12 cellular contexts compared by ENCODE assay signal in the genomic region with DNA sequence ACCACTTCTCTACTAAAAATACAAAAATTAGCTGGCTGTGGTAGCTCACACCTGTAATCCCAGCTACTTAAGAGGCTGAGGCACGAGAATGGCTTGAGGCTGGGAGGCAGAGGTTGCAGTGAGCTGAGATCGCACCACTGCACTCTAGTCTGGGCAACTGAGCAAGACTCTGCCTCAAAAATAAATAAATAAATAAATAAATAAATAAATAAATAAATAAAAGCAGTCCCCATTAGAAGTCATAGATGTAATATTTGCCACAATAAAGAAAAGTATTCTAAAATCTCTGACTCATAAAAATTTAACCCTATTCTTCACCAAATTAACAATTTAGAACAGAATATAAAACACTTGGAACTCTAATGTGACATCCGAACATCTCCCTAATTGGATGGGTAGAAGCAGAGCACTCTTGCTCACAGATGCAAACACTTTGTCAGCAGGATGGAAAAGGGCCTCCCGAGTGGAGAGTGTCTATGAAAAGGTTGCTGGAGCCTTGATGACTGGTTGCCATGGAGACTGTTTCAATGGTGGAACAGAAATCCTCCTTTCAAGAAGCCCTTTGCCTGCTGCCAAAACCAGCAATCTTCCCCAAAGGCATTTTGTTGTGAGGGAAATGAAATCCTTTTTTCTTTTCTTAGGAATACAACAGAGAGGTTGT. TPM values are rescaled to one million over a fixed set of nuclear protein-coding genes. Genes with fewer than 3 reads are reported as not detected.
A peak's percentile ranks its signal among the peaks of the same experiment; 100 is the strongest.
DNase-seq lines count a peak whose midpoint lies in the region; ATAC-seq lines count a peak whose summit lies in the region.
"Had no signal": no experiment of that assay in that cellular context is flagged by ENCODE, and none has a peak within 500 bp of the region (broad histone marks: within the 10 kb centered on the region; RNA-seq: fewer than 3 reads in every experiment).

No MANE protein-coding gene starts in this region.

- H3K27ac ChIP-seq in layer of hippocampus (ENCODE audit: low read depth, low read length) = peak overlapping the region; percentile 79

- no peaks in the 10 kb centered on the region for H3K27me3 ChIP-seq in layer of hippocampus (ENCODE audit: control insufficient read depth, insufficient read depth, low read length)

- intact Hi-C loops in Right ventricle myocardium inferior (cut with DNase I) = no loop called here
- intact Hi-C loops in cardiac septum (cut with DNase I) = no loop called here

- peak; percentile 66 for ATAC-seq in Right ventricle myocardium inferior
- no peak for ATAC-seq in HG03520 (IDR thresholded peaks at IDR 0.05; ENCODE audit: unreplicated experiment)
- no peak for ATAC-seq in GM19023 (IDR thresholded peaks at IDR 0.05; ENCODE audit: unreplicated experiment)
- ATAC-seq: GM12878 had no signal

- DNase-seq in Right ventricle myocardium inferior (ENCODE audit: missing footprints) (no peak), cardiac septum (ENCODE audit: low spot score) (no peak), cerebellar cortex (ENCODE audit: low spot score) (peak; percentile 19), AG08395 (ENCODE audit: low spot score) (no peak), UCSD-AML1 (lab: John Stamatoyannopoulos, UW; ENCODE audit: unreplicated experiment) (no peak)
- DNase-seq: activated naive CD4-positive, alpha-beta T cell treated with Interleukin-2 at 50 U/mL for 16 hours; naive B cell; stimulated activated CD4-positive, alpha-beta T cell treated with anti-CD3 and anti-CD28 coated beads, Interleukin-4, amount 100 ng/mL, for 4 hours had no signal

RNA-seq across cellular contexts. Expression of a gene that starts 38.9 kb away (rescaled TPM):
- total RNA-seq in Right ventricle myocardium inferior = 2.1 TPM
- 2.4 TPM for total RNA-seq in cardiac septum
